21 cellular contexts compared by ENCODE assay signal in genomic region chr5:29744618-29745017, GRCh38.
"Had no signal": no experiment of that assay in that cellular context is flagged by ENCODE, and none has a peak within 500 bp of the region (broad histone marks: within the 10 kb centered on the region; RNA-seq: fewer than 3 reads in every experiment).

No MANE protein-coding gene starts in this region.

- H3K27me3 ChIP-seq: ovary, right atrium auricular region, right lobe of liver, tibial nerve, uterus had no signal

- DNase-seq: islet precursor cell; left ventricle myocardium inferior; midbrain; mucosa of descending colon; naive thymus-derived CD4-positive, alpha-beta T cell; ovary; right lobe of liver; stimulated activated CD4-positive, alpha-beta T cell treated with anti-CD3 and anti-CD28 coated beads, Interleukin-1b, Interleukin-23, amount 100 ng/mL, for 48 hours; stimulated activated CD4-positive, alpha-beta T cell treated with anti-CD3 and anti-CD28 coated beads, Interleukin-2, amount 100 ng/mL, for 48 hours; stimulated activated CD4-positive, alpha-beta T cell treated with anti-CD3 and anti-CD28 coated beads, Interleukin-4, amount 100 ng/mL, for 4 hours; stimulated activated CD8-positive, alpha-beta memory T cell treated with anti-CD3 and anti-CD28 coated beads, Interleukin-4, amount 100 ng/mL, for 48 hours; stimulated activated naive CD4-positive, alpha-beta T cell treated with Interleukin-2 at 50 U/mL for 16 hours; stimulated activated naive CD8-positive, alpha-beta T cell treated with anti-CD3 and anti-CD28 coated beads, Interleukin-15, amount 100 ng/mL, for 72 hours; substantia nigra; uterus had no signal

- H3K4me3 ChIP-seq: left ventricle myocardium inferior, lung, mucosa of descending colon, ovary, right atrium auricular region, right lobe of liver, smooth muscle cell, tibial nerve, uterus had no signal

- H3K27ac ChIP-seq: left ventricle myocardium inferior, ovary, right atrium auricular region, right lobe of liver, tibial nerve, uterus had no signal

- H3K4me1 ChIP-seq: left ventricle myocardium inferior, right atrium auricular region, right lobe of liver, tibial nerve, uterus had no signal

- H3K9me3 ChIP-seq: mucosa of descending colon, ovary, right atrium auricular region, right lobe of liver, tibial nerve, uterus had no signal

- ATAC-seq: mucosa of descending colon; naive thymus-derived CD4-positive, alpha-beta T cell; natural killer cell treated with Interleukin-12 subunit alpha and Interleukin-12 subunit beta and Interleukin-15 and Interleukin-18, amount 100 ng/mL, for 72 hours; right lobe of liver; stimulated activated memory B cell treated with anti-CD40 and anti-IgM and Interleukin-4, amounts not matched to agents 10 μg/mL and 1 μg/mL and 100 μg/mL, for 72 hours; stimulated activated naive CD8-positive, alpha-beta T cell treated with anti-CD3 and anti-CD28 coated beads, Interleukin-15, amount 100 ng/mL, for 72 hours had no signal

- H3K4me2 ChIP-seq: smooth muscle cell had no signal

- H3K36me3 ChIP-seq: left ventricle myocardium inferior, ovary, right atrium auricular region, right lobe of liver, tibial nerve, uterus had no signal
